In genomic region chr12:95216704-95217376, GRCh38 we compare ENCODE assay signal across 8 cellular contexts. TPM values are rescaled to one million over a fixed set of nuclear protein-coding genes. Genes with fewer than 3 reads are reported as not detected.
DNase-seq lines count a peak whose midpoint lies in the region; ATAC-seq and TF ChIP-seq lines count a peak whose summit lies in the region.

No MANE protein-coding gene starts in this region.

- H3K9me3 ChIP-seq in GM23248 (ENCODE audit: low read depth), result no peaks in the 10 kb centered on the region
- no peaks in the 10 kb centered on the region for H3K9me3 ChIP-seq in iPS-18a (ENCODE audit: control insufficient read depth, low read depth, low read length)
- no peaks in the 10 kb centered on the region for H3K9me3 ChIP-seq in spleen

- H3K4me3 Mint-ChIP-seq in activated naive CD8-positive, alpha-beta T cell treated with anti-CD3 and anti-CD28 coated beads, Interleukin-2, amount 10 ng/mL, durations not matched to agents 7 days and 5 days, result peak overlapping the region; percentile 93

- H3K4me3 ChIP-seq in GM23248 (peak overlapping the region; percentile 90), iPS-18a (ENCODE audit: low read length) (peak overlapping the region; percentile 95), spleen (peak overlapping the region; percentile 64 to 94 (median 90))

- H3K27me3 ChIP-seq in GM23248 (replicated peaks; ENCODE audit: insufficient read depth) (no peaks in the 10 kb centered on the region), iPS-18a (ENCODE audit: control insufficient read depth, insufficient read depth, low read length) (no peaks in the 10 kb centered on the region), spleen (replicated peaks in 1 of 7) (no peaks in the 10 kb centered on the region)

- H4K20me1 ChIP-seq in GM23248 (ENCODE audit: insufficient read depth), result no peaks in the 10 kb centered on the region

- 2% methylated on average over 32 to 35 of the region's 45 CpGs for WGBS in GM23248 (ENCODE audit: low coverage in 1 of 2, low lambda C conversion rate in 2 of 2, missing lambda C conversion rate in 2 of 2), 2 experiments
- 0 to 1% (median 1%) methylated on average over 30 to 45 of the region's 45 CpGs for WGBS in spleen, 5 donors

- peaks cover 16% of the 10 kb centered on the region for H3F3A ChIP-seq in GM23248 (ENCODE audit: insufficient read depth)

- peak overlapping the region; percentile 99 for H3K4me2 ChIP-seq in GM23248 (ENCODE audit: unreplicated experiment)

- H3K36me3 ChIP-seq in GM23248 (ENCODE audit: low read depth) (no peaks in the 10 kb centered on the region), iPS-18a (ENCODE audit: control insufficient read depth, low read depth, low read length) (no peaks in the 10 kb centered on the region), spleen (no peaks in the 10 kb centered on the region)

- POLR2A ChIA-PET in activated naive CD8-positive, alpha-beta T cell treated with anti-CD3 and anti-CD28 coated beads, Interleukin-2, amount 10 ng/mL, durations not matched to agents 7 days and 5 days (lab: Charles Lee), result interaction anchor here (1.0 to 2.5 kb wide), 4 partner anchors 99 to 318 kb away, joined by 3 to 13 read pairs (median 6); partner anchors contain the start of gene METAP2

- H3K9me2 ChIP-seq in GM23248 (ENCODE audit: insufficient read depth), result no peaks in the 10 kb centered on the region

- intact Hi-C loops in spleen (cut with DNase I; ENCODE audit: low total_unique reads), result loop anchor here (10.0 kb wide), 1 partner anchor 258 kb away; the partner anchor contains the start of gene METAP2

- peak overlapping the region; percentile 63 for H3K27ac ChIP-seq in GM23248
- H3K27ac ChIP-seq in iPS-18a (ENCODE audit: low read length), result peak overlapping the region; percentile 86
- peak overlapping the region; percentile 56 to 95 (median 93) for H3K27ac ChIP-seq in spleen

- ATAC-seq in activated naive CD8-positive, alpha-beta T cell treated with anti-CD3 and anti-CD28 coated beads, Interleukin-2, amount 10 ng/mL, durations not matched to agents 7 days and 5 days (ENCODE audit: low read depth), result peak; percentile 11

- H3K79me2 ChIP-seq in GM23248 (ENCODE audit: insufficient read depth), result peaks cover 89% of the 10 kb centered on the region

- no peak for TF ChIP-seq POLR2A in spleen (IDR thresholded peaks at IDR 0.05)

- H3K27ac Mint-ChIP-seq in activated naive CD8-positive, alpha-beta T cell treated with anti-CD3 and anti-CD28 coated beads, Interleukin-2, amount 10 ng/mL, durations not matched to agents 7 days and 5 days, result peak overlapping the region; percentile 86

- DNase-seq in NCI-H2081 (lab: John Stamatoyannopoulos, UW) (peak; percentile 27 to 59), NCI-H2081 treated with DMSO at 0.1 percent for 48 hours (lab: John Stamatoyannopoulos, UW) (no peak), GM23248 (no peak), LoVo (ENCODE audit: low spot score) (peak; percentile 47), spleen (no peak), GF-D8 (lab: John Stamatoyannopoulos, UW) (no peak)
- no peak for DNase-seq in activated naive CD8-positive, alpha-beta T cell treated with anti-CD3 and anti-CD28 coated beads, Interleukin-2, amount 10 ng/mL, durations not matched to agents 7 days and 5 days

- H3K9ac ChIP-seq in GM23248 (peak overlapping the region; percentile 82), iPS-18a (ENCODE audit: low read length) (peak overlapping the region; percentile 95)

- TF ChIP-seq CTCF in spleen (IDR thresholded peaks at IDR 0.05 in 8 of 11, conservative IDR thresholded peaks at IDR 0.05 in 3 of 11), result no peak

- peak overlapping the region; percentile 94 for H2AFZ ChIP-seq in GM23248

- peaks cover 20% of the 10 kb centered on the region for H3K4me1 ChIP-seq in GM23248 (ENCODE audit: insufficient read depth)
- H3K4me1 ChIP-seq in iPS-18a (ENCODE audit: control insufficient read depth, low read depth, low read length), result peaks cover 25% of the 10 kb centered on the region
- H3K4me1 ChIP-seq in spleen, result peaks cover 0 to 56% (median 29%) of the 10 kb centered on the region in 6 donors

- H3K9me3 Mint-ChIP-seq in activated naive CD8-positive, alpha-beta T cell treated with anti-CD3 and anti-CD28 coated beads, Interleukin-2, amount 10 ng/mL, durations not matched to agents 7 days and 5 days, result no peaks in the 10 kb centered on the region

- in situ Hi-C loops in GM23248 (cut with MboI), result no loop called here

- peaks cover 16% of the 10 kb centered on the region for H3K4me1 Mint-ChIP-seq in activated naive CD8-positive, alpha-beta T cell treated with anti-CD3 and anti-CD28 coated beads, Interleukin-2, amount 10 ng/mL, durations not matched to agents 7 days and 5 days

- peaks cover 2% of the 10 kb centered on the region for H3K36me3 Mint-ChIP-seq in activated naive CD8-positive, alpha-beta T cell treated with anti-CD3 and anti-CD28 coated beads, Interleukin-2, amount 10 ng/mL, durations not matched to agents 7 days and 5 days

- peaks cover 9% of the 10 kb centered on the region for H3K27me3 Mint-ChIP-seq in activated naive CD8-positive, alpha-beta T cell treated with anti-CD3 and anti-CD28 coated beads, Interleukin-2, amount 10 ng/mL, durations not matched to agents 7 days and 5 days

RNA-seq across cellular contexts. Expression of gene FGD6, which starts 0.4 kb away (rescaled TPM):
- 5.9 and 6.4 TPM in 2 replicates for total RNA-seq in GM23248 (2014; rRNA removed; shearing (Covaris generic))
- polyA plus RNA-seq in GM23248 (2016; fragmentation: Nextera tagmentation; extraction: Ambion mirVana) (3.0 and 3.2 TPM in 2 replicates), spleen (1 to 10 TPM in 2 of 3 donors, under 1 TPM in 1; 0.78 to 1.9 (median 1.7) TPM)
- total RNA-seq in activated naive CD8-positive, alpha-beta T cell treated with anti-CD3 and anti-CD28 coated beads, Interleukin-2, amount 10 ng/mL, durations not matched to agents 7 days and 5 days, result under 1 TPM; 0.45 to 0.64 TPM
- 10 to 100 TPM in 6 of 7 donors, 1 to 10 TPM in 1; 8.5 to 13.0 (median 10.8) TPM for total RNA-seq in spleen

RNA-seq across cellular contexts. Expression of gene VEZT, which starts 0.8 kb away (rescaled TPM):
- total RNA-seq in GM23248 (2014; rRNA removed; shearing (Covaris generic)), result 40.2 and 49.6 TPM in 2 replicates
- polyA plus RNA-seq in GM23248 (2016; fragmentation: Nextera tagmentation; extraction: Ambion mirVana) (36.3 and 36.9 TPM in 2 replicates), spleen (10 to 100 TPM; 17.0 to 19.8 (median 17.8) TPM)
- total RNA-seq in activated naive CD8-positive, alpha-beta T cell treated with anti-CD3 and anti-CD28 coated beads, Interleukin-2, amount 10 ng/mL, durations not matched to agents 7 days and 5 days, result 10 to 100 TPM; 33.7 to 37.1 TPM
- 10 to 100 TPM; 38.6 to 64.3 (median 48.7) TPM for total RNA-seq in spleen

Comparison
In these comparisons a context has a peak if more than half of its experiments do, and no peak if none do; other contexts are left out.
1. DNase-seq: peak in NCI-H2081 (2 of 2) and LoVo (single experiment); none in NCI-H2081 treated with DMSO at 0.1 percent for 48 hours (single experiment), GM23248 (single experiment), activated naive CD8-positive, alpha-beta T cell treated with anti-CD3 and anti-CD28 coated beads, Interleukin-2, amount 10 ng/mL, durations not matched to agents 7 days and 5 days (single experiment), spleen (single experiment) and GF-D8 (single experiment).
2. Peak in every context shown above with its lines, with median percentiles within 50 percentile points of each other: H3K27ac ChIP-seq and H3K4me3 ChIP-seq.